10 cellular contexts compared by ENCODE assay signal in genomic region chr12:5511644-5512584, GRCh38.
DNase-seq lines count a peak whose midpoint lies in the region; ATAC-seq, FAIRE-seq and TF ChIP-seq lines count a peak whose summit lies in the region.
"Had no signal": no experiment of that assay in that cellular context is flagged by ENCODE, and none has a peak within 500 bp of the region (broad histone marks: within the 10 kb centered on the region; RNA-seq: fewer than 3 reads in every experiment).

No MANE protein-coding gene starts in this region.

- H3K9me3 ChIP-seq in H1 (ENCODE audit: insufficient read depth in 2 of 2, low read depth in 1 of 2, low read length in 1 of 2): no peaks in the 10 kb centered on the region
- H3K9me3 ChIP-seq in mucosa of descending colon: no peaks in the 10 kb centered on the region

- H3K79me1 ChIP-seq in H1 (ENCODE audit: low read depth, low read length): no peaks in the 10 kb centered on the region

- POLR2A ChIA-PET in H1 (lab: Charles Lee; ENCODE audit: partially characterized antibody): no interaction called here

- no peaks in the 10 kb centered on the region for H3K23me2 ChIP-seq in H1 (ENCODE audit: low read depth, low read length)

- no peak overlapping the region for H3K56ac ChIP-seq in H1 (replicated peaks; ENCODE audit: insufficient read length, low read depth, low read length)

- DNase-seq in KBM-7 (peak; percentile 14), H1 (ENCODE audit: low read depth in 1 of 2, low spot score in 2 of 2) (peak in 1 of 2 experiments; percentile 77), mucosa of descending colon (peak; percentile 54 to 68 (median 66)), hippocampal formation (lab: John Stamatoyannopoulos, UW) (no peak), HPDE6-E6E7 (ENCODE audit: extremely low spot score) (no peak)

- TF ChIP-seq CTCF in C4-2B (conservative IDR thresholded peaks at IDR 0.05) (peak; percentile 73), H1 (IDR thresholded peaks at IDR 0.05; ENCODE audit: control extremely low read depth in 1 of 3, insufficient read depth in 1 of 3, low read depth in 1 of 3, low read length in 3 of 3) (peak; percentile 73 to 82 (median 76)), mucosa of descending colon (IDR thresholded peaks at IDR 0.05) (peak; percentile 29)

- H3K36me3 ChIP-seq in H1 (ENCODE audit: control insufficient read depth in 2 of 4, insufficient read depth in 4 of 4, low read length in 3 of 4) (no peaks in the 10 kb centered on the region), mucosa of descending colon (ENCODE audit: low read depth) (no peaks in the 10 kb centered on the region)

- intact Hi-C loops in mucosa of descending colon (cut with DNase I, micrococcal nuclease): no loop called here

- H4K20me1 ChIP-seq in H1 (replicated peaks in 1 of 2; ENCODE audit: control insufficient read depth in 1 of 2, insufficient read depth in 2 of 2, low read length in 2 of 2): no peaks in the 10 kb centered on the region

- FAIRE-seq in H1 (lab: Jason Lieb, UNC): no peak
- FAIRE-seq: GM18507 had no signal

- no peak overlapping the region; a peak in 1 of 7 replicates for H3K9ac ChIP-seq in H1 (replicated peaks in 1 of 4; ENCODE audit: extremely low read depth in 1 of 4, low read depth in 3 of 4, low read length in 3 of 4)

- ATAC-seq in mucosa of descending colon: peak; percentile 64
- ATAC-seq in HG02840 (IDR thresholded peaks at IDR 0.05; ENCODE audit: low FRiP score, unreplicated experiment): no peak
- ATAC-seq in HG03280 (IDR thresholded peaks at IDR 0.05; ENCODE audit: unreplicated experiment): no peak

- TF ChIP-seq POLR2A in H1 (IDR thresholded peaks at IDR 0.05; ENCODE audit: control extremely low read depth in 1 of 2, low read depth in 2 of 2, low read length in 2 of 2): no peak

- TF ChIP-seq RAD21 in H1 (IDR thresholded peaks at IDR 0.05 in 1 of 2, conservative IDR thresholded peaks at IDR 0.05 in 1 of 2; ENCODE audit: low read depth in 2 of 2, low read length in 2 of 2): peak; percentile 66 to 83

- no peak overlapping the region for H3K4ac ChIP-seq in H1 (replicated peaks; ENCODE audit: insufficient read length, low read depth, low read length)

- H4K91ac ChIP-seq in H1 (replicated peaks; ENCODE audit: insufficient read length, low read length): no peak overlapping the region

- H4K8ac ChIP-seq in H1 (ENCODE audit: extremely low read depth, insufficient read depth, low read length): no peak overlapping the region

- no peak overlapping the region for H2BK5ac ChIP-seq in H1 (ENCODE audit: low read depth, low read length)

- H2BK20ac ChIP-seq in H1 (ENCODE audit: low read length): no peak overlapping the region

- no peak overlapping the region for H2AK5ac ChIP-seq in H1 (ENCODE audit: low read depth, low read length)

- H3K27ac ChIP-seq in C4-2B: no peak overlapping the region
- H3K27ac ChIP-seq in H1 (ENCODE audit: low read depth, low read length): no peak overlapping the region
- H3K27ac ChIP-seq: epithelial cell of prostate had no signal

- no peaks in the 10 kb centered on the region for H3K27me3 ChIP-seq in H1 (replicated peaks in 1 of 4; ENCODE audit: control insufficient read depth in 3 of 4, extremely low read depth in 1 of 4, insufficient read depth in 3 of 4, low read length in 3 of 4)

- no peak overlapping the region for H3K23ac ChIP-seq in H1 (ENCODE audit: insufficient read length)

- H3K4me1 ChIP-seq in H1 (replicated peaks in 1 of 4; ENCODE audit: control insufficient read depth in 3 of 4, insufficient read depth in 4 of 4, low read length in 3 of 4) (peaks cover 0 to 7% (median 3%) of the 10 kb centered on the region in 4 experiments; a peak in 4 of 7 replicates), mucosa of descending colon (ENCODE audit: low read depth) (no peaks in the 10 kb centered on the region)

- no peak overlapping the region for H2BK12ac ChIP-seq in H1 (ENCODE audit: low read depth, low read length)

- in situ Hi-C loops in KBM-7 (cut with MboI; ENCODE audit: low pct_unique_long_range_greater_than_20kb, low sequenced_read_pairs): no loop called here

- H2BK15ac ChIP-seq in H1 (ENCODE audit: low read length): no peak overlapping the region; the same call in 1 of the 2 replicates

- H3K79me2 ChIP-seq in H1 (ENCODE audit: control insufficient read depth in 1 of 2, insufficient read depth in 2 of 2, low read length in 2 of 2): no peaks in the 10 kb centered on the region

- WGBS in H1 (ENCODE audit: extremely low coverage in 1 of 2, insufficient coverage in 1 of 2, insufficient read length in 1 of 2, insufficient replicate concordance in 2 of 2, low coverage in 1 of 2, low lambda C conversion rate in 2 of 2, missing lambda C conversion rate in 1 of 2), 2 experiments: 68% methylated on average over 30 of the region's 36 CpGs; no CpG with 5 or more reads in 1 of the 2 experiments

- H2AFZ ChIP-seq in H1 (ENCODE audit: low read length): no peak overlapping the region

- H4K5ac ChIP-seq in H1 (ENCODE audit: insufficient read length, low read depth, low read length): no peak overlapping the region

- H2BK120ac ChIP-seq in H1 (replicated peaks; ENCODE audit: low read depth, low read length): no peak overlapping the region

- TF ChIP-seq EP300 in H1 (IDR thresholded peaks at IDR 0.05; ENCODE audit: borderline replicate concordance in 1 of 2, low read depth in 2 of 2, low read length in 2 of 2): no peak

- no peak overlapping the region for H3K14ac ChIP-seq in H1 (ENCODE audit: insufficient read length)

- H3K18ac ChIP-seq in H1 (ENCODE audit: extremely low read depth, low read length): no peak overlapping the region

- H3K4me3 ChIP-seq in H1 (ENCODE audit: extremely low read depth in 1 of 4, insufficient read depth in 2 of 4, low read depth in 3 of 4, low read length in 4 of 4) (no peak overlapping the region), mucosa of descending colon (no peak overlapping the region)

- no peak overlapping the region for H3K4me2 ChIP-seq in H1 (ENCODE audit: insufficient read depth in 1 of 2, low read depth in 2 of 2, low read length in 2 of 2)

- CTCF ChIA-PET in H1 (lab: Charles Lee; ENCODE audit: partially characterized antibody): interaction anchor here (0.7 to 3.4 kb wide), 46 partner anchors 7 to 424 kb away, joined by 3 to 25 read pairs (median 4); partner anchors contain the start of gene NTF3

TF ChIP-seq in H1, 55 proteins besides CTCF, POLR2A, EP300 and RAD21:
- TF ChIP-seq RFX5 (IDR thresholded peaks at IDR 0.05; ENCODE audit: borderline replicate concordance, low read depth, low read length) (no peak), USF2 (IDR thresholded peaks at IDR 0.05; ENCODE audit: low read length) (no peak), RBBP5 (IDR thresholded peaks at IDR 0.05; ENCODE audit: borderline replicate concordance, low read depth, low read length) (no peak), PHF8 (conservative IDR thresholded peaks at IDR 0.05; ENCODE audit: low read depth, low read length) (no peak), MAX (IDR thresholded peaks at IDR 0.05) (no peak), TCF12 (IDR thresholded peaks at IDR 0.05; ENCODE audit: low read depth, low read length) (no peak), JUND (IDR thresholded peaks at IDR 0.05; ENCODE audit: low read length) (no peak), GABPA (IDR thresholded peaks at IDR 0.05; ENCODE audit: borderline replicate concordance, insufficient read depth, low read length) (peak; percentile 27; the same call in 1 of the 2 replicates), RXRA (IDR thresholded peaks at IDR 0.05; ENCODE audit: insufficient read depth, low read depth, low read length) (no peak), CBX5 (IDR thresholded peaks at IDR 0.05; ENCODE audit: low read depth, low read length) (no peak), BCL11A (IDR thresholded peaks at IDR 0.05; ENCODE audit: low read depth in 2 of 2, low read length in 2 of 2) (no peak), SP4 (IDR thresholded peaks at IDR 0.05; ENCODE audit: low read length) (no peak), CHD1 (IDR thresholded peaks at IDR 0.05; ENCODE audit: low read depth, low read length) (no peak), GTF2F1 (IDR thresholded peaks at IDR 0.05; ENCODE audit: borderline replicate concordance, low read depth, low read length) (no peak), SRF (IDR thresholded peaks at IDR 0.05; ENCODE audit: low read depth, low read length) (no peak), E2F6 (IDR thresholded peaks at IDR 0.05) (0 out of 2 replicates have a peak, but pooled peaks have one; percentile 11), SIX5 (IDR thresholded peaks at IDR 0.05; ENCODE audit: low read depth, low read length) (no peak), CREB1 (IDR thresholded peaks at IDR 0.05) (peak; percentile 55; the same call in 1 of the 2 replicates), EGR1 (IDR thresholded peaks at IDR 0.05; ENCODE audit: borderline replicate concordance, low read depth, low read length) (no peak)

Comparison
In these comparisons a context has a peak if more than half of its experiments do, and no peak if none do; other contexts are left out.
1. DNase-seq: peak in KBM-7 (single experiment) and mucosa of descending colon (3 of 3); none in hippocampal formation (0 of 2) and HPDE6-E6E7 (single experiment).
2. Peak in every context shown above with its lines, with median percentiles within 50 percentile points of each other: CTCF ChIP-seq.